In genomic region chr1:6580588-6581270, GRCh38 we compare ENCODE assay signal across 8 cellular contexts. TPM values are rescaled to one million over a fixed set of nuclear protein-coding genes. Genes with fewer than 3 reads are reported as not detected.
A peak's percentile ranks its signal among the peaks of the same experiment; 100 is the strongest.
DNase-seq lines count a peak whose midpoint lies in the region; ATAC-seq, FAIRE-seq and TF ChIP-seq lines count a peak whose summit lies in the region.

No MANE protein-coding gene starts in this region.

- intact Hi-C loops in CD8-positive, alpha-beta T cell (cut with DNase I, micrococcal nuclease) = loop anchor here (1.0 kb wide), 2 partner anchors 21 to 45 kb away; no protein-coding TSS in a partner anchor

- CTCF ChIA-PET in CD8-positive, alpha-beta T cell (lab: Charles Lee) = interaction anchor here (0.7 to 1.3 kb wide), 5 partner anchors 13 to 66 kb away, joined by 3 to 4 read pairs (median 3); no protein-coding TSS in a partner anchor

- peak overlapping the region; percentile 73 for H3K9ac ChIP-seq in MM.1S (ENCODE audit: low read length)

- peaks cover 21% of the 10 kb centered on the region for H3K79me2 ChIP-seq in MM.1S (ENCODE audit: low read length)

- POLR2A ChIA-PET in CD8-positive, alpha-beta T cell (lab: Charles Lee) = interaction anchor here (0.8 to 6.9 kb wide), 7 partner anchors 9 to 44 kb away, joined by 3 to 83 read pairs (median 5); partner anchors contain the start of genes KLHL21 and THAP3

- H3K27ac ChIP-seq in CD8-positive, alpha-beta T cell (ENCODE audit: low read depth, low read length) = peak overlapping the region; percentile 94
- peak overlapping the region; percentile 4; the same call in 1 of the 2 replicates for H3K27ac ChIP-seq in MM.1S (ENCODE audit: low read length)

- peak overlapping the region; percentile 93 for H3K4me2 ChIP-seq in MM.1S (ENCODE audit: low read depth, low read length)

- no peaks in the 10 kb centered on the region for H3F3A ChIP-seq in MM.1S (ENCODE audit: insufficient read depth, low read length)

- no peaks in the 10 kb centered on the region for H3K27me3 Mint-ChIP-seq in CD8-positive, alpha-beta T cell (ENCODE audit: low read depth)
- no peaks in the 10 kb centered on the region for H3K27me3 Mint-ChIP-seq in memory B cell

- no peak for ATAC-seq in CD8-positive, alpha-beta T cell
- ATAC-seq in memory B cell (ENCODE audit: low read depth) (no peak), GM19467 (IDR thresholded peaks at IDR 0.05; ENCODE audit: unreplicated experiment) (no peak), GM18511 (IDR thresholded peaks at IDR 0.05; ENCODE audit: unreplicated experiment) (no peak)

- H3K27ac Mint-ChIP-seq in CD8-positive, alpha-beta T cell = peak overlapping the region; percentile 98
- peak overlapping the region; percentile 99 for H3K27ac Mint-ChIP-seq in memory B cell

- peak in 1 of 7 experiments; percentile 48 for DNase-seq in CD8-positive, alpha-beta T cell
- DNase-seq in MM.1S (no peak), memory B cell (ENCODE audit: low spot score in 2 of 2) (peak in 1 of 2 donors; percentile 26), NCI-H2196 treated with DMSO at 0.1 percent for 48 hours (lab: John Stamatoyannopoulos, UW; ENCODE audit: unreplicated experiment) (no peak), HTR-8/SVneo (ENCODE audit: insufficient read length, low spot score) (no peak)
- peak; percentile 8 for DNase-seq in central memory CD4-positive, alpha-beta T cell

- peak overlapping the region; percentile 52 for H2AFZ ChIP-seq in MM.1S (ENCODE audit: low read length)

- H3K9me3 ChIP-seq in CD8-positive, alpha-beta T cell (ENCODE audit: low read length) = no peaks in the 10 kb centered on the region
- no peaks in the 10 kb centered on the region for H3K9me3 ChIP-seq in MM.1S (replicated peaks; ENCODE audit: insufficient read depth, low read length)

- TF ChIP-seq CTCF in CD8-positive, alpha-beta T cell (IDR thresholded peaks at IDR 0.05) = no peak
- no peak for TF ChIP-seq CTCF in MM.1S (IDR thresholded peaks at IDR 0.05; ENCODE audit: low read length)

- H3K36me3 ChIP-seq in CD8-positive, alpha-beta T cell (ENCODE audit: insufficient read depth, low read length) = no peaks in the 10 kb centered on the region
- no peaks in the 10 kb centered on the region for H3K36me3 ChIP-seq in MM.1S (replicated peaks; ENCODE audit: insufficient read depth, low read length)

- H3K4me1 Mint-ChIP-seq in CD8-positive, alpha-beta T cell (ENCODE audit: low read depth) = peaks cover 45% of the 10 kb centered on the region
- H3K4me1 Mint-ChIP-seq in memory B cell = peaks cover 29% of the 10 kb centered on the region

- no peaks in the 10 kb centered on the region for H3K9me3 Mint-ChIP-seq in CD8-positive, alpha-beta T cell
- no peaks in the 10 kb centered on the region for H3K9me3 Mint-ChIP-seq in memory B cell

- peaks cover 31% of the 10 kb centered on the region for H3K4me1 ChIP-seq in CD8-positive, alpha-beta T cell (ENCODE audit: insufficient read depth, low read length)
- H3K4me1 ChIP-seq in MM.1S (ENCODE audit: low read length) = peaks cover 14% of the 10 kb centered on the region

- H3K4me3 Mint-ChIP-seq in CD8-positive, alpha-beta T cell = peak overlapping the region; percentile 97
- H3K4me3 Mint-ChIP-seq in memory B cell = peak overlapping the region; percentile 99

- no peak for FAIRE-seq in HTR-8/SVneo (lab: Jason Lieb, UNC)

- peak overlapping the region; percentile 97 for H3K4me3 ChIP-seq in CD8-positive, alpha-beta T cell (ENCODE audit: low read depth, low read length)
- H3K4me3 ChIP-seq in MM.1S (ENCODE audit: low read length) = peak overlapping the region; percentile 70

- no peaks in the 10 kb centered on the region for H3K9me2 ChIP-seq in MM.1S (replicated peaks; ENCODE audit: insufficient read depth, low read length)

- peaks cover 5% of the 10 kb centered on the region for H3K36me3 Mint-ChIP-seq in CD8-positive, alpha-beta T cell
- no peaks in the 10 kb centered on the region for H3K36me3 Mint-ChIP-seq in memory B cell

- no peaks in the 10 kb centered on the region for H4K20me1 ChIP-seq in MM.1S (ENCODE audit: insufficient read depth, low read length)

- H3K27me3 ChIP-seq in CD8-positive, alpha-beta T cell (ENCODE audit: insufficient read depth, low read length) = no peaks in the 10 kb centered on the region
- H3K27me3 ChIP-seq in MM.1S (replicated peaks; ENCODE audit: insufficient read depth, low read length) = no peaks in the 10 kb centered on the region

RNA-seq across cellular contexts. Expression of gene ZBTB48, which starts 0.9 kb away (rescaled TPM):
- 10 to 100 TPM; 31.9 to 35.0 TPM for total RNA-seq in CD8-positive, alpha-beta T cell

RNA-seq across cellular contexts. Expression of gene KLHL21, which starts 21.9 kb away (rescaled TPM):
- 10 to 100 TPM; 33.3 to 33.4 TPM for total RNA-seq in CD8-positive, alpha-beta T cell

RNA-seq across cellular contexts. Expression of gene TAS1R1, which starts 25.6 kb away (rescaled TPM):
- not detected for total RNA-seq in CD8-positive, alpha-beta T cell

RNA-seq across cellular contexts. Expression of gene NOL9, which starts 26.4 kb away (rescaled TPM):
- 10 to 100 TPM; 67.9 to 71.8 TPM for total RNA-seq in CD8-positive, alpha-beta T cell

RNA-seq across cellular contexts. Expression of gene PHF13, which starts 32.8 kb away (rescaled TPM):
- 1 to 10 TPM; 3.3 to 3.5 TPM for total RNA-seq in CD8-positive, alpha-beta T cell
